Comparison of ENCODE assay signal across 11 cellular contexts in the genomic region with DNA sequence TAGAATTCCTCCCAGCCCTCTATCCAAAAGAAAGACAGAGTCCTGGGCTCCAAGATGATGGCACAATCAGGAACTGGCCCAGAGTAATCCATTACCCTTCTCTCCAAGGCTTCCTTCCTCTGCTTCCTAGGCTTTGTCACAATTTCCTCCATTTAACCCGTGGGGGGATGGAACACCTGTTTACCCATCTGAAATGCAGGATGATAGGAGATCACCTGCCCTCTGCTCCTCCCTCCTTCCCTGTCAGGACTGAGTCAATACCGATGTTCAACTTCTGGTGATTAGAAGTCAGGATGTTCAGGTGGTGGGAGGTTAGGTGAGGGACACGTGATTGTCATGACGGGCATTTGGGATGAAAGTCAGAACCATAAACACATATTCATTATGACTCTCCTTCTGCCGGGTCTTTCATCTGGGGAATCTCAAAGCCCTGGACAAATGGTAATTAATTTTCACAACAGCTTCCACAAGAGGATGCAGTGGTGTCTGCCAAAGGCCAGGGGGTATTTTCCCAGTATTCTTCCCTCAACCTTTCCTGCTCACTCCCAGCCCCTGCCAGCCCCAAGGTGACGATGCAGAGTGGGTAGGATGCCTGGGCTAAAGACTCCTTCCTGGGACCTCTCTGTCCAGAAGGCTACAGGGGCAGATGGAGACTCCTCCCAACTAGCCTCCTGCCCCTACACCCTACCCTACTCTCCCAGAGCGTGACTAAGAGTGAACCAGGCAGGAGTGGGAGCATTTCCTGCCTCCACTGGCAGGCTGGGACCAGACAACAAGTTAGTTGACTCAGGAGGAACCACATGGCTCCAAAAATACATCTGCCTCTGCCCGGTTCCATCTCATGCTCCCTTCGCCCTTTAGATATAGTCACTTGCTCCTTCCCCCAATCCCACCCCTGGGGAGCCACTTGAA. TPM values are rescaled to one million over a fixed set of nuclear protein-coding genes. Genes with fewer than 3 reads are reported as not detected.
A peak's percentile ranks its signal among the peaks of the same experiment; 100 is the strongest.
DNase-seq lines count a peak whose midpoint lies in the region; ATAC-seq and TF ChIP-seq lines count a peak whose summit lies in the region.
"Had no signal": no experiment of that assay in that cellular context is flagged by ENCODE, and none has a peak within 500 bp of the region (broad histone marks: within the 10 kb centered on the region; RNA-seq: fewer than 3 reads in every experiment).

No MANE protein-coding gene starts in this region.

- peak; percentile 5 for ATAC-seq in activated CD4-positive, alpha-beta T cell treated with anti-CD3 and anti-CD28 coated beads for 36 hours

- no peaks in the 10 kb centered on the region for H3K36me3 ChIP-seq in MG63
- no peaks in the 10 kb centered on the region for H3K36me3 ChIP-seq in H7 (replicated peaks; ENCODE audit: control insufficient read depth, insufficient read depth, low read length)

- H3K27ac Mint-ChIP-seq in activated CD4-positive, alpha-beta T cell treated with anti-CD3 and anti-CD28 coated beads for 36 hours: no peak overlapping the region
- H3K27ac Mint-ChIP-seq in chondrocyte (ENCODE audit: unreplicated experiment): peak overlapping the region; percentile 12
- H3K27ac Mint-ChIP-seq in progenitor cell of endocrine pancreas: peak overlapping the region; percentile 85

- no peaks in the 10 kb centered on the region for H3K27me3 Mint-ChIP-seq in activated CD4-positive, alpha-beta T cell treated with anti-CD3 and anti-CD28 coated beads for 36 hours
- no peaks in the 10 kb centered on the region for H3K27me3 Mint-ChIP-seq in chondrocyte (ENCODE audit: low read depth)
- peaks cover 12% of the 10 kb centered on the region for H3K27me3 Mint-ChIP-seq in progenitor cell of endocrine pancreas

- intact Hi-C loops in activated CD4-positive, alpha-beta T cell treated with anti-CD3 and anti-CD28 coated beads for 36 hours (cut with DNase I, micrococcal nuclease): no loop called here

- no peak overlapping the region for H3K4me3 ChIP-seq in MG63
- H3K4me3 ChIP-seq in H7 (ENCODE audit: insufficient read depth, low read depth, low read length): no peak overlapping the region
- H3K4me3 ChIP-seq: skin epidermis had no signal

- no peaks in the 10 kb centered on the region for H3K9me3 ChIP-seq in MG63

- H3K4me1 Mint-ChIP-seq in activated CD4-positive, alpha-beta T cell treated with anti-CD3 and anti-CD28 coated beads for 36 hours: peaks cover 72% of the 10 kb centered on the region
- H3K4me1 Mint-ChIP-seq in chondrocyte (ENCODE audit: low read depth) (peaks cover 51% of the 10 kb centered on the region), progenitor cell of endocrine pancreas (ENCODE audit: low read depth) (peaks cover 26% of the 10 kb centered on the region)

- peak; percentile 38 for DNase-seq in activated CD4-positive, alpha-beta T cell treated with anti-CD3 and anti-CD28 coated beads for 36 hours
- DNase-seq in activated CD4-positive, alpha-beta T cell treated with anti-CD3 and anti-CD28 coated beads for 48 hours: no peak
- DNase-seq in MG63 (peak; percentile 80), chondrocyte (ENCODE audit: low spot score) (no peak), progenitor cell of endocrine pancreas (ENCODE audit: low spot score, unreplicated experiment) (no peak), GF-D8 (lab: John Stamatoyannopoulos, UW) (no peak), epidermal melanocyte (ENCODE audit: insufficient read length, low spot score) (no peak), H7 (no peak)
- DNase-seq: activated CD4-positive, alpha-beta T cell treated with anti-CD3 and anti-CD28 coated beads for 4 hours; SIG-M5 had no signal

- CTCF ChIA-PET in activated CD4-positive, alpha-beta T cell treated with anti-CD3 and anti-CD28 coated beads for 36 hours (lab: Charles Lee): interaction anchor here (0.6 to 1.6 kb wide), 2 partner anchors 22 to 219 kb away, joined by 3 read pairs; no protein-coding TSS in a partner anchor

- H3K9me3 Mint-ChIP-seq in activated CD4-positive, alpha-beta T cell treated with anti-CD3 and anti-CD28 coated beads for 36 hours (ENCODE audit: low read depth): no peaks in the 10 kb centered on the region
- no peaks in the 10 kb centered on the region for H3K9me3 Mint-ChIP-seq in chondrocyte (ENCODE audit: low read depth)
- H3K9me3 Mint-ChIP-seq in progenitor cell of endocrine pancreas (ENCODE audit: low read depth): no peaks in the 10 kb centered on the region

- TF ChIP-seq CTCF in chondrocyte (IDR thresholded peaks at IDR 0.05) (no peak), progenitor cell of endocrine pancreas (IDR thresholded peaks at IDR 0.05; ENCODE audit: unreplicated experiment) (no peak)

- H3K36me3 Mint-ChIP-seq in activated CD4-positive, alpha-beta T cell treated with anti-CD3 and anti-CD28 coated beads for 36 hours (ENCODE audit: low read depth): peaks cover 7% of the 10 kb centered on the region
- H3K36me3 Mint-ChIP-seq in chondrocyte (ENCODE audit: low read depth) (no peaks in the 10 kb centered on the region), progenitor cell of endocrine pancreas (ENCODE audit: insufficient read depth) (peaks cover 2% of the 10 kb centered on the region)

- H3K4me3 Mint-ChIP-seq in activated CD4-positive, alpha-beta T cell treated with anti-CD3 and anti-CD28 coated beads for 36 hours: no peak overlapping the region
- H3K4me3 Mint-ChIP-seq in chondrocyte (ENCODE audit: unreplicated experiment) (no peak overlapping the region), progenitor cell of endocrine pancreas (ENCODE audit: low read depth) (no peak overlapping the region)

- POLR2A ChIA-PET in activated CD4-positive, alpha-beta T cell treated with anti-CD3 and anti-CD28 coated beads for 36 hours (lab: Charles Lee): no interaction called here

- H3K27me3 ChIP-seq in MG63 (no peaks in the 10 kb centered on the region), H7 (ENCODE audit: control insufficient read depth, insufficient read depth, low read length) (no peaks in the 10 kb centered on the region)

RNA-seq across cellular contexts. Expression of gene DUSP5, which starts 27.9 kb away (rescaled TPM):
- 10 to 100 TPM; 60.9 to 70.7 TPM for total RNA-seq in activated CD4-positive, alpha-beta T cell treated with anti-CD3 and anti-CD28 coated beads for 36 hours
- 0.59 TPM in 1 of 2 replicates, not detected in the other for total RNA-seq in MG63 (2014; rRNA removed; shearing (Covaris generic); ENCODE audit: low replicate concordance)
- total RNA-seq in chondrocyte (4.8 to 9.7 TPM (median 8.7 TPM) in 3 replicates), progenitor cell of endocrine pancreas (92.9 and 97.9 TPM in 2 replicates)
- total RNA-seq in H7 (2014; rRNA removed; shearing (Covaris generic)): 24.9 and 25.1 TPM in 2 replicates

RNA-seq across cellular contexts. Expression of gene SMC3, which starts 41.9 kb away (rescaled TPM):
- 10 to 100 TPM; 76.8 to 83.5 TPM for total RNA-seq in activated CD4-positive, alpha-beta T cell treated with anti-CD3 and anti-CD28 coated beads for 36 hours
- total RNA-seq in MG63 (2014; rRNA removed; shearing (Covaris generic); ENCODE audit: low replicate concordance): 25.4 and 43.4 TPM in 2 replicates
- total RNA-seq in chondrocyte (28.2 to 32.7 TPM (median 29.3 TPM) in 3 replicates), progenitor cell of endocrine pancreas (94.0 and 94.6 TPM in 2 replicates)
- total RNA-seq in H7 (2014; rRNA removed; shearing (Covaris generic)): 33.1 and 57.6 TPM in 2 replicates

Comparison
In these comparisons a context has a peak if more than half of its experiments do, and no peak if none do; other contexts are left out.
1. DNase-seq: peak in activated CD4-positive, alpha-beta T cell treated with anti-CD3 and anti-CD28 coated beads for 36 hours (single experiment) and MG63 (single experiment); none in activated CD4-positive, alpha-beta T cell treated with anti-CD3 and anti-CD28 coated beads for 48 hours (single experiment), chondrocyte (single experiment), progenitor cell of endocrine pancreas (single experiment), GF-D8 (single experiment), epidermal melanocyte (single experiment) and H7 (single experiment).